In genomic region chr6:79526897-79527296, GRCh38 we compare ENCODE assay signal across 13 cellular contexts. TPM values are rescaled to one million over a fixed set of nuclear protein-coding genes. Genes with fewer than 3 reads are reported as not detected.
DNase-seq lines count a peak whose midpoint lies in the region; ATAC-seq, FAIRE-seq and TF ChIP-seq lines count a peak whose summit lies in the region.
"Had no signal": no experiment of that assay in that cellular context is flagged by ENCODE, and none has a peak within 500 bp of the region (broad histone marks: within the 10 kb centered on the region; RNA-seq: fewer than 3 reads in every experiment).

No MANE protein-coding gene starts in this region.

- in situ Hi-C loops in HepG2 (cut with HindIII; ENCODE audit: extremely low pct_ligation_motif_present, low pct_unique_long_range_greater_than_20kb), result no loop called here

- TF ChIP-seq CTCF in HepG2 (CRISPR knock-in tag; IDR thresholded peaks at IDR 0.05), result no peak
- no peak for TF ChIP-seq CTCF in right lobe of liver (IDR thresholded peaks at IDR 0.05)
- no peak for TF ChIP-seq CTCF in astrocyte (IDR thresholded peaks at IDR 0.05; ENCODE audit: insufficient read depth, low read depth, low read length)
- no peak for TF ChIP-seq CTCF in nephron (IDR thresholded peaks at IDR 0.05; ENCODE audit: unreplicated experiment in 3 of 3)
- no peak for TF ChIP-seq CTCF in prostate gland (IDR thresholded peaks at IDR 0.05)

- no peak for TF ChIP-seq POLR2A in HepG2 (IDR thresholded peaks at IDR 0.05; ENCODE audit: insufficient read depth in 1 of 2, low read depth in 2 of 2, low read length in 2 of 2)
- no peak for TF ChIP-seq POLR2A in right lobe of liver (IDR thresholded peaks at IDR 0.05)
- TF ChIP-seq POLR2A in prostate gland (IDR thresholded peaks at IDR 0.05), result no peak

- H3K27ac ChIP-seq in HepG2 (ENCODE audit: extremely low read length, insufficient read depth, low read length) (peak overlapping the region; percentile 85), right lobe of liver (no peak overlapping the region), astrocyte (ENCODE audit: low read depth, low read length) (no peak overlapping the region), prostate gland (no peak overlapping the region)

- 100% methylated on average over 1 of the region's 1 CpG for WGBS in HepG2 (ENCODE audit: low lambda C conversion rate)
- 70% methylated on average over 1 of the region's 1 CpG for WGBS in right lobe of liver (ENCODE audit: insufficient coverage, low coverage, low lambda C conversion rate, missing lambda C conversion rate)
- WGBS in prostate gland, result 95% methylated on average over 1 of the region's 1 CpG

- CTCF ChIA-PET in HepG2 (lab: Yijun Ruan, JAX; ENCODE audit: low intra/inter-chr PET ratio, low total read pairs), result no interaction called here

- peaks cover 1% of the 10 kb centered on the region for H3K36me3 Mint-ChIP-seq in astrocyte (ENCODE audit: low read depth, unreplicated experiment)
- H3K36me3 Mint-ChIP-seq in nephron (ENCODE audit: low read depth), result peaks cover 34% of the 10 kb centered on the region
- H3K36me3 Mint-ChIP-seq in T-helper 17 cell (ENCODE audit: low read depth), result no peaks in the 10 kb centered on the region

- no peak for FAIRE-seq in HepG2 (lab: Jason Lieb, UNC)
- FAIRE-seq in astrocyte (lab: Jason Lieb, UNC), result no peak

- POLR2A ChIA-PET in HepG2 (lab: Yijun Ruan, JAX), result interaction anchor here (1.3 kb wide), 1 partner anchor 10 kb away, joined by 7 read pairs; the partner anchor contains the start of gene LCA5

- H3K27ac Mint-ChIP-seq in astrocyte (ENCODE audit: unreplicated experiment) (peak overlapping the region; percentile 93), nephron (peak overlapping the region; percentile 17 to 95 (median 79)), T-helper 17 cell (no peak overlapping the region)

- H3K4me3 ChIP-seq in HepG2 (replicated peaks in 1 of 3; ENCODE audit: insufficient read depth in 1 of 3, low read depth in 2 of 3, low read length in 3 of 3) (no peak overlapping the region), right lobe of liver (no peak overlapping the region), astrocyte (ENCODE audit: insufficient read depth, low read depth, low read length) (no peak overlapping the region), prostate gland (no peak overlapping the region)

- H3K79me2 ChIP-seq in HepG2 (ENCODE audit: insufficient read depth, low read length) (no peaks in the 10 kb centered on the region), astrocyte (ENCODE audit: insufficient read depth, low read length) (peaks cover 20% of the 10 kb centered on the region)

- H3K4me1 Mint-ChIP-seq in astrocyte (ENCODE audit: low read depth, unreplicated experiment) (peaks cover 11% of the 10 kb centered on the region), nephron (peaks cover 15% of the 10 kb centered on the region), T-helper 17 cell (no peaks in the 10 kb centered on the region)

- H3K4me1 ChIP-seq in HepG2 (ENCODE audit: insufficient read depth, low read length), result peaks cover 44% of the 10 kb centered on the region
- no peaks in the 10 kb centered on the region for H3K4me1 ChIP-seq in right lobe of liver
- H3K4me1 ChIP-seq in astrocyte (ENCODE audit: insufficient read depth, low read length), result peaks cover 6% of the 10 kb centered on the region
- H3K4me1 ChIP-seq in prostate gland (replicated peaks), result no peaks in the 10 kb centered on the region

- no peak for TF ChIP-seq RAD21 in HepG2 (CRISPR knock-in tag; IDR thresholded peaks at IDR 0.05)

- no peaks in the 10 kb centered on the region for H3K27me3 ChIP-seq in HepG2 (ENCODE audit: control insufficient read depth in 1 of 2, insufficient read depth in 2 of 2, low read length in 2 of 2)
- no peaks in the 10 kb centered on the region for H3K27me3 ChIP-seq in right lobe of liver
- no peaks in the 10 kb centered on the region for H3K27me3 ChIP-seq in astrocyte (ENCODE audit: insufficient read depth, low read length)
- H3K27me3 ChIP-seq in prostate gland (replicated peaks; ENCODE audit: insufficient read depth), result no peaks in the 10 kb centered on the region

- H3K9ac ChIP-seq in HepG2 (ENCODE audit: insufficient read depth, low read depth, low read length) (no peak overlapping the region), astrocyte (ENCODE audit: low read length) (no peak overlapping the region)

- H3K36me3 ChIP-seq in HepG2 (replicated peaks in 1 of 2; ENCODE audit: control insufficient read depth in 1 of 2, insufficient read depth in 2 of 2, low read length in 2 of 2), result no peaks in the 10 kb centered on the region
- H3K36me3 ChIP-seq in right lobe of liver, result no peaks in the 10 kb centered on the region
- no peaks in the 10 kb centered on the region for H3K36me3 ChIP-seq in astrocyte (ENCODE audit: insufficient read depth, low read length)
- no peaks in the 10 kb centered on the region for H3K36me3 ChIP-seq in prostate gland

- H3K4me2 ChIP-seq in HepG2 (ENCODE audit: low read depth, low read length) (no peak overlapping the region), astrocyte (ENCODE audit: low read length) (no peak overlapping the region)

- ATAC-seq in HepG2, result no peak
- no peak for ATAC-seq in right lobe of liver
- no peak for ATAC-seq in T-helper 17 cell
- ATAC-seq: PC-3 had no signal

- TF ChIP-seq EP300 in HepG2 (IDR thresholded peaks at IDR 0.05; ENCODE audit: low read depth in 2 of 2, low read length in 2 of 2), result no peak
- TF ChIP-seq EP300 in HepG2 (CRISPR knock-in tag; IDR thresholded peaks at IDR 0.05; ENCODE audit: borderline replicate concordance), result no peak

- intact Hi-C loops in HepG2 (cut with micrococcal nuclease; ENCODE audit: unreplicated experiment) (loop anchor here (10.0 kb wide), 1 partner anchor 292 kb away; the partner anchor contains the start of gene HMGN3), right lobe of liver (cut with DNase I) (no loop called here), prostate gland (cut with DNase I) (no loop called here)

- H3K9me3 ChIP-seq in HepG2 (ENCODE audit: low read length), result no peaks in the 10 kb centered on the region
- H3K9me3 ChIP-seq in right lobe of liver, result no peaks in the 10 kb centered on the region
- no peaks in the 10 kb centered on the region for H3K9me3 ChIP-seq in astrocyte (ENCODE audit: insufficient read depth, low read depth, low read length)
- no peaks in the 10 kb centered on the region for H3K9me3 ChIP-seq in T-helper 17 cell (ENCODE audit: control insufficient read depth, low read length, poor library complexity, severe bottlenecking)
- H3K9me3 ChIP-seq in prostate gland, result no peaks in the 10 kb centered on the region

- H2AFZ ChIP-seq in HepG2 (ENCODE audit: low read length) (no peak overlapping the region), astrocyte (ENCODE audit: low read depth, low read length) (no peak overlapping the region)

- DNase-seq in HepG2 (ENCODE audit: low spot score) (no peak), right lobe of liver (no peak), astrocyte (ENCODE audit: low read depth) (no peak), T-helper 17 cell (no peak), prostate gland (ENCODE audit: low spot score) (no peak)
- no peak for DNase-seq in activated CD4-positive, CD25-positive, alpha-beta regulatory T cell treated with anti-CD3 and anti-CD28 coated beads, Interleukin-2, amount 50 U/mL, for 72 hours
- DNase-seq: AML-193, GOT3, Kasumi-1, NCI-H1930, NCI-H524, PC-3 had no signal

- H3K4me3 Mint-ChIP-seq in astrocyte (ENCODE audit: unreplicated experiment) (no peak overlapping the region), nephron (no peak overlapping the region), T-helper 17 cell (no peak overlapping the region)

- H3K27me3 Mint-ChIP-seq in astrocyte (ENCODE audit: low read depth, unreplicated experiment), result no peaks in the 10 kb centered on the region
- peaks cover 3% of the 10 kb centered on the region for H3K27me3 Mint-ChIP-seq in nephron (ENCODE audit: low read depth)
- H3K27me3 Mint-ChIP-seq in T-helper 17 cell, result peaks cover 5% of the 10 kb centered on the region

- no TSS peak for BruUV-seq in HepG2 (replicated peaks; lab: Mats Ljungman, UMichigan)

- H3K9me3 Mint-ChIP-seq in astrocyte (ENCODE audit: unreplicated experiment) (no peaks in the 10 kb centered on the region), nephron (peaks cover 5% of the 10 kb centered on the region)

- H4K20me1 ChIP-seq in HepG2 (ENCODE audit: insufficient read depth, low read length), result no peaks in the 10 kb centered on the region
- H4K20me1 ChIP-seq in astrocyte (ENCODE audit: insufficient read depth, low read length), result no peaks in the 10 kb centered on the region

TF ChIP-seq in HepG2, 621 proteins besides CTCF, POLR2A, EP300 and RAD21 (continues in another document):
- TF ChIP-seq PAX8 (CRISPR knock-in tag; IDR thresholded peaks at IDR 0.05; ENCODE audit: borderline replicate concordance), result no peak
- TF ChIP-seq ZSCAN30 (CRISPR knock-in tag; IDR thresholded peaks at IDR 0.05), result no peak
- TF ChIP-seq IKZF1 (IDR thresholded peaks at IDR 0.05), result no peak
- no peak for TF ChIP-seq ZSCAN31 (CRISPR knock-in tag; IDR thresholded peaks at IDR 0.05; ENCODE audit: low read depth)
- TF ChIP-seq ZNF34 (CRISPR knock-in tag; IDR thresholded peaks at IDR 0.05; ENCODE audit: borderline replicate concordance), result no peak

RNA-seq across cellular contexts. Expression of gene LCA5, which starts 10.3 kb away (rescaled TPM):
- total RNA-seq in HepG2 (2016; rRNA removed; fragmentation: Illumina TruSeq; extraction: Trizol) (4.6 and 7.7 TPM in 2 replicates), right lobe of liver (under 1 TPM; 0.26 to 0.74 (median 0.51) TPM), astrocyte (5.8 and 6.2 TPM in 2 replicates), T-helper 17 cell (under 1 TPM; 0.08 to 0.10 TPM), prostate gland (10 to 100 TPM in 1 of 2 donors, 1 to 10 TPM in 1; 4.9 to 11.2 TPM)
- total RNA-seq in HepG2 (2016; cell fraction: cytosol; rRNA removed; fragmentation: Illumina TruSeq; extraction: Trizol; ENCODE audit: low read depth), result 1.9 and 2.0 TPM in 2 replicates
- total RNA-seq in HepG2 (2016; cell fraction: insoluble cytoplasmic fraction; rRNA removed; fragmentation: Illumina TruSeq; extraction: Trizol), result 4.0 and 7.6 TPM in 2 replicates
- 2.3 TPM in 2 replicates for total RNA-seq in HepG2 (2016; cell fraction: membrane; rRNA removed; fragmentation: Illumina TruSeq; extraction: Trizol)
- total RNA-seq in HepG2 (2016; cell fraction: nucleus; rRNA removed; fragmentation: Illumina TruSeq; extraction: Trizol), result 7.1 and 7.4 TPM in 2 replicates
- polyA plus RNA-seq in HepG2 (2011; rRNA removed), result 0.56 and 0.84 TPM in 2 replicates
- polyA plus RNA-seq in HepG2 (2011; cell fraction: cytosol; rRNA removed), result 0.28 and 0.45 TPM in 2 replicates
- polyA plus RNA-seq in HepG2 (2011; cell fraction: nucleus; rRNA removed), result 0.48 and 0.57 TPM in 2 replicates
- 1.3 and 1.8 TPM in 2 replicates for polyA plus RNA-seq in HepG2 (2012)
- 0.10 TPM in 2 replicates for polyA plus RNA-seq in HepG2 (2016; cell fraction: cytosol; fragmentation: Illumina TruSeq; extraction: Trizol; ENCODE audit: low read depth)
- 3.7 and 4.7 TPM in 2 replicates for polyA plus RNA-seq in HepG2 (2016; cell fraction: insoluble cytoplasmic fraction; fragmentation: Illumina TruSeq; extraction: Trizol; ENCODE audit: low read depth)
- 0.31 and 0.45 TPM in 2 replicates for polyA plus RNA-seq in HepG2 (2016; cell fraction: membrane; fragmentation: Illumina TruSeq; extraction: Trizol; ENCODE audit: low read depth)
- polyA plus RNA-seq in HepG2 (2016; cell fraction: nucleus; fragmentation: Illumina TruSeq; extraction: Trizol; ENCODE audit: insufficient read depth, low read depth), result 4.2 and 5.1 TPM in 2 replicates
- polyA minus RNA-seq in HepG2 (2011; rRNA and poly(A)+ RNA removed; ENCODE audit: low replicate concordance), result 0.14 and 0.62 TPM in 2 replicates
- 1.2 and 1.7 TPM in 2 replicates for polyA minus RNA-seq in HepG2 (2011; cell fraction: cytosol; rRNA and poly(A)+ RNA removed)
- 5.3 and 6.7 TPM in 2 replicates for polyA minus RNA-seq in HepG2 (2011; cell fraction: nucleus; rRNA and poly(A)+ RNA removed)
